8 cellular contexts compared by ENCODE assay signal in genomic region chr1:55375617-55376258, GRCh38.
DNase-seq lines count a peak whose midpoint lies in the region; ATAC-seq and TF ChIP-seq lines count a peak whose summit lies in the region.

No MANE protein-coding gene starts in this region.

- DNase-seq in EH (ENCODE audit: low read depth) (peak; percentile 62), HEK293T (ENCODE audit: extremely low spot score) (peak; percentile 83), NOMO-1 treated with dmso at 0.1 percent for 144 hours (lab: John Stamatoyannopoulos, UW; ENCODE audit: unreplicated experiment) (peak; percentile 6), astrocyte of the cerebellum (ENCODE audit: low read depth) (peak; percentile 15), iPS-NIHi11 (ENCODE audit: low spot score) (peak; percentile 73), DMS79 treated with DMSO at 0.1 percent for 48 hours (lab: John Stamatoyannopoulos, UW) (no peak)
- peak in 3 of 4 experiments; percentile 10 to 17 (median 12) for DNase-seq in stimulated activated CD4-positive, alpha-beta T cell treated with anti-CD3 and anti-CD28 coated beads, Interleukin-1b, Interleukin-23, amount 100 ng/mL, for 24 hours (ENCODE audit: low read depth in 4 of 4, low spot score in 1 of 4)

- POLR2A ChIA-PET in HEK293T (lab: Yijun Ruan, JAX) = interaction anchor here (0.8 kb wide), 1 partner anchor 1204 kb away, joined by 3 read pairs; no protein-coding TSS in a partner anchor

- H3K4me3 ChIP-seq in astrocyte of the cerebellum (ENCODE audit: low read depth, low read length) = no peak overlapping the region

- no peak for ATAC-seq in HG03469 (IDR thresholded peaks at IDR 0.05; ENCODE audit: unreplicated experiment)

- in situ Hi-C loops in astrocyte of the cerebellum (cut with HindIII; ENCODE audit: low sequenced_read_pairs) = no loop called here

- CTCF ChIA-PET in HEK293T (lab: Yijun Ruan, JAX) = interaction anchor here (0.6 to 1.5 kb wide), 29 partner anchors 9 to 1210 kb away, joined by 3 to 7 read pairs (median 3); no protein-coding TSS in a partner anchor

- peak; percentile 89 for TF ChIP-seq CTCF in astrocyte of the cerebellum (IDR thresholded peaks at IDR 0.05; ENCODE audit: low read depth, low read length, missing control alignments)

TF ChIP-seq in HEK293T, 16 proteins besides CTCF, POLR2A, EP300 and RAD21:
- no peak for TF ChIP-seq FOXM1 (IDR thresholded peaks at IDR 0.05; ENCODE audit: borderline replicate concordance)
- no peak for TF ChIP-seq FOXA1 (IDR thresholded peaks at IDR 0.05)
- no peak for TF ChIP-seq SP1 (IDR thresholded peaks at IDR 0.05)
- TF ChIP-seq ELF4 (IDR thresholded peaks at IDR 0.05) = no peak
- no peak for TF ChIP-seq LEF1 (IDR thresholded peaks at IDR 0.05; ENCODE audit: borderline replicate concordance)
- no peak for TF ChIP-seq ZNF384 (IDR thresholded peaks at IDR 0.05)
- TF ChIP-seq NFRKB (IDR thresholded peaks at IDR 0.05) = no peak
- TF ChIP-seq FOXK2 (IDR thresholded peaks at IDR 0.05) = no peak
- no peak for TF ChIP-seq BHLHE40 (IDR thresholded peaks at IDR 0.05; ENCODE audit: borderline replicate concordance)
- no peak for TF ChIP-seq HDGF (IDR thresholded peaks at IDR 0.05; ENCODE audit: borderline replicate concordance)
- no peak for TF ChIP-seq SUZ12 (IDR thresholded peaks at IDR 0.05)
